9 cellular contexts compared by ENCODE assay signal in genomic region chr7:100270089-100270914, GRCh38. TPM values are rescaled to one million over a fixed set of nuclear protein-coding genes. Genes with fewer than 3 reads are reported as not detected.
A peak's percentile ranks its signal among the peaks of the same experiment; 100 is the strongest.
DNase-seq lines count a peak whose midpoint lies in the region; ATAC-seq and TF ChIP-seq lines count a peak whose summit lies in the region.
"Not testable (repeated sequence)": the region's sequence is repeated elsewhere in the genome, so short reads cannot be mapped to it uniquely, and the experiment has no call there.
"Had no signal": no experiment of that assay in that cellular context is flagged by ENCODE, and none has a peak within 500 bp of the region (broad histone marks: within the 10 kb centered on the region; RNA-seq: fewer than 3 reads in every experiment).

No MANE protein-coding gene starts in this region.

- H3K4me1 ChIP-seq in Panc1 (ENCODE audit: control insufficient read depth, insufficient read depth, low read length) (peaks cover 11% of the 10 kb centered on the region), skeletal muscle tissue (ENCODE audit: control insufficient read depth in 3 of 3, insufficient read depth in 3 of 3, low read length in 3 of 3) (peaks cover 19 to 39% (median 28%) of the 10 kb centered on the region in 3 donors)

- in situ Hi-C loops in Panc1 (cut with HindIII; ENCODE audit: low pct_unique_long_range_greater_than_20kb, low sequenced_read_pairs), result not testable (repeated sequence)

- H3K27me3 Mint-ChIP-seq in activated naive CD4-positive, alpha-beta T cell treated with anti-CD3 and anti-CD28 coated beads, Interleukin-2, amount 10 ng/mL, durations not matched to agents 7 days and 5 days, result peaks cover 27% of the 10 kb centered on the region
- H3K27me3 Mint-ChIP-seq in natural killer cell (ENCODE audit: low read depth in 2 of 2), result not testable (repeated sequence)

- DNase-seq in Ammon's horn (ENCODE audit: low spot score) (peak; percentile 47), dorsolateral prefrontal cortex (peak in 9 of 10 donors; percentile 14 to 67 (median 41))
- not testable (repeated sequence) for DNase-seq in HFF-Myc (ENCODE audit: extremely low read depth, low read depth); Panc1 (ENCODE audit: low read depth, low spot score); activated naive CD4-positive, alpha-beta T cell treated with anti-CD3 and anti-CD28 coated beads, Interleukin-2, amount 10 ng/mL, durations not matched to agents 7 days and 5 days; natural killer cell

- H3K27ac ChIP-seq in Panc1 (ENCODE audit: low read length) (peak overlapping the region; percentile 36; the same call in 1 of the 2 replicates), dorsolateral prefrontal cortex (peak overlapping the region; percentile 33 to 96 (median 91)), skeletal muscle tissue (ENCODE audit: low read depth, low read length) (peak overlapping the region; percentile 81)

- ATAC-seq in Panc1, result peak; percentile 35
- not testable (repeated sequence) for ATAC-seq in natural killer cell

- TF ChIP-seq CTCF in HFF-Myc (IDR thresholded peaks at IDR 0.05; ENCODE audit: low read depth, low read length, missing control alignments); Panc1 (IDR thresholded peaks at IDR 0.05); natural killer cell (IDR thresholded peaks at IDR 0.05): not testable (repeated sequence)
- peak in 2 of 56 donors; percentile 4 to 8 for TF ChIP-seq CTCF in dorsolateral prefrontal cortex (IDR thresholded peaks at IDR 0.05 in 54 of 56, conservative IDR thresholded peaks at IDR 0.05 in 2 of 56; ENCODE audit: low read depth in 1 of 56, partially characterized antibody in 56 of 56)

- CTCF ChIA-PET in Panc1 (lab: Charles Lee), result interaction anchor here (0.6 kb wide), 1 partner anchor 39 kb away, joined by 4 read pairs; no protein-coding TSS in a partner anchor
- CTCF ChIA-PET in activated naive CD4-positive, alpha-beta T cell treated with anti-CD3 and anti-CD28 coated beads, Interleukin-2, amount 10 ng/mL, durations not matched to agents 7 days and 5 days (lab: Charles Lee), result not testable (repeated sequence)

- H3K27me3 ChIP-seq in Panc1 (ENCODE audit: control insufficient read depth, insufficient read depth, low read length); dorsolateral prefrontal cortex; skeletal muscle tissue (ENCODE audit: control insufficient read depth in 3 of 3, insufficient read depth in 3 of 3, low read length in 3 of 3): not testable (repeated sequence)

- POLR2A ChIA-PET in Panc1 (lab: Charles Lee), result not testable (repeated sequence)

- H3K36me3 Mint-ChIP-seq in activated naive CD4-positive, alpha-beta T cell treated with anti-CD3 and anti-CD28 coated beads, Interleukin-2, amount 10 ng/mL, durations not matched to agents 7 days and 5 days; natural killer cell: not testable (repeated sequence)

- not testable (repeated sequence) for H3K36me3 ChIP-seq in Panc1 (ENCODE audit: control insufficient read depth, insufficient read depth, low read length); skeletal muscle tissue (ENCODE audit: control insufficient read depth in 3 of 3, insufficient read depth in 3 of 3, low read length in 3 of 3)

- H3K4me3 ChIP-seq in HFF-Myc (replicated peaks; ENCODE audit: low read depth, low read length), result peak overlapping the region; percentile 48
- H3K4me3 ChIP-seq in Panc1 (ENCODE audit: low read depth in 2 of 2, low read length in 2 of 2), result peak overlapping the region; percentile 52 to 56
- H3K4me3 ChIP-seq in dorsolateral prefrontal cortex, result peak overlapping the region; percentile 48 to 82 (median 73)
- H3K4me3 ChIP-seq in iPS-11a (ENCODE audit: low read depth, low read length), result peak overlapping the region; percentile 18
- H3K4me3 ChIP-seq in skeletal muscle tissue (ENCODE audit: low read length in 3 of 3), result peak overlapping the region; percentile 50 to 69 (median 60)

- H3K9me3 ChIP-seq in Panc1 (ENCODE audit: control insufficient read depth, insufficient read depth, low read depth, low read length); skeletal muscle tissue (ENCODE audit: control insufficient read depth in 3 of 3, low read length in 3 of 3): not testable (repeated sequence)

- peak overlapping the region; percentile 78 for H3K4me3 Mint-ChIP-seq in activated naive CD4-positive, alpha-beta T cell treated with anti-CD3 and anti-CD28 coated beads, Interleukin-2, amount 10 ng/mL, durations not matched to agents 7 days and 5 days
- peak overlapping the region; percentile 86 for H3K4me3 Mint-ChIP-seq in natural killer cell

- TSS peak; percentile 68 for BruUV-seq in Panc1 (replicated peaks; lab: Mats Ljungman, UMichigan)

- not testable (repeated sequence) for H3K27ac Mint-ChIP-seq in activated naive CD4-positive, alpha-beta T cell treated with anti-CD3 and anti-CD28 coated beads, Interleukin-2, amount 10 ng/mL, durations not matched to agents 7 days and 5 days
- H3K27ac Mint-ChIP-seq in natural killer cell, result peak overlapping the region; percentile 76 to 77

- H3K9ac ChIP-seq in skeletal muscle tissue (ENCODE audit: low read depth in 1 of 3, low read length in 3 of 3), result peak overlapping the region; percentile 61 to 81 (median 70)

- peaks cover 23% of the 10 kb centered on the region for H3K4me1 Mint-ChIP-seq in activated naive CD4-positive, alpha-beta T cell treated with anti-CD3 and anti-CD28 coated beads, Interleukin-2, amount 10 ng/mL, durations not matched to agents 7 days and 5 days
- H3K4me1 Mint-ChIP-seq in natural killer cell, result peaks cover 7 to 26% of the 10 kb centered on the region in 2 donors

- H3K9me3 Mint-ChIP-seq in activated naive CD4-positive, alpha-beta T cell treated with anti-CD3 and anti-CD28 coated beads, Interleukin-2, amount 10 ng/mL, durations not matched to agents 7 days and 5 days; natural killer cell: not testable (repeated sequence)

- intact Hi-C loops in Panc1 (cut with micrococcal nuclease; ENCODE audit: unreplicated experiment); dorsolateral prefrontal cortex (cut with DNase I): not testable (repeated sequence)
- intact Hi-C loops in natural killer cell (cut with micrococcal nuclease), result loop anchor here (5.0 kb wide), 1 partner anchor 137 kb away; no protein-coding TSS in a partner anchor

RNA-seq across cellular contexts. Expression of gene SPDYE3, which starts 37.2 kb away (rescaled TPM):
- not detected for total RNA-seq in Panc1 (2021; ENCODE audit: unreplicated experiment)
- 5.5 TPM for polyA plus RNA-seq in Panc1 (2012; ENCODE audit: insufficient read length)
- under 1 TPM in 2 of 120 experiments, not detected in 118; 0.25 to 0.30 TPM for total RNA-seq in dorsolateral prefrontal cortex
- not detected for total RNA-seq in natural killer cell
- not detected for total RNA-seq in skeletal muscle tissue

RNA-seq across cellular contexts. Expression of gene PVRIG, which starts 50.6 kb away (rescaled TPM):
- total RNA-seq in Panc1 (2021; ENCODE audit: unreplicated experiment) (not detected), dorsolateral prefrontal cortex (1 to 10 TPM in 5 of 120 experiments, under 1 TPM in 4, not detected in 111; 0.36 to 2.3 (median 1.4) TPM), natural killer cell (10 to 100 TPM; 45.6 to 84.1 (median 52.9) TPM), skeletal muscle tissue (not detected)
- polyA plus RNA-seq in Panc1 (2012; ENCODE audit: insufficient read length), result not detected
- total RNA-seq: fibroblast of villous mesenchyme had no signal

Comparison
In these comparisons a context has a peak if more than half of its experiments do, and no peak if none do; other contexts are left out.
1. H3K4me3 ChIP-seq: peak in every context shown above with its lines; median percentile 73 in dorsolateral prefrontal cortex; 60 in skeletal muscle tissue; 54 in Panc1; 48 in HFF-Myc; 18 in iPS-11a.
2. H3K27ac ChIP-seq: peak in every context shown above with its lines; median percentile 91 in dorsolateral prefrontal cortex; 81 in skeletal muscle tissue; 36 in Panc1.
3. RNA of gene PVRIG, which starts 50.6 kb away (total RNA-seq): 45.6 to 84.1 TPM in natural killer cell; 0.36 to 2.3 TPM in dorsolateral prefrontal cortex, not detected in Panc1 (single experiment) and not detected in skeletal muscle tissue (single experiment); every median in the first group is over 10 times any median in the second.